18 cellular contexts compared by ENCODE assay signal in genomic region chr5:157166494-157167218, GRCh38. TPM values are rescaled to one million over a fixed set of nuclear protein-coding genes. Genes with fewer than 3 reads are reported as not detected.
DNase-seq lines count a peak whose midpoint lies in the region; ATAC-seq, FAIRE-seq and TF ChIP-seq lines count a peak whose summit lies in the region.
"Had no signal": no experiment of that assay in that cellular context is flagged by ENCODE, and none has a peak within 500 bp of the region (broad histone marks: within the 10 kb centered on the region; RNA-seq: fewer than 3 reads in every experiment).

No MANE protein-coding gene starts in this region.

- ATAC-seq in T-helper 17 cell (peak; percentile 51), upper lobe of right lung (no peak)
- peak; percentile 35 for ATAC-seq in activated naive CD8-positive, alpha-beta T cell treated with anti-CD3 and anti-CD28 coated beads, Interleukin-2, amount 50 U/mL, for 24 hours
- ATAC-seq in stimulated activated naive B cell treated with anti-CD40 and anti-IgM and Interleukin-4, amounts not matched to agents 10 μg/mL and 1 μg/mL and 100 μg/mL, for 72 hours (replicated peaks): no peak
- ATAC-seq: heart right ventricle, left ventricle myocardium superior, PC-3 had no signal

- H3K4me1 ChIP-seq in upper lobe of right lung: no peaks in the 10 kb centered on the region
- H3K4me1 ChIP-seq: heart right ventricle had no signal

- peak; percentile 38 for DNase-seq in activated naive CD4-positive, alpha-beta T cell treated with anti-CD3 and anti-CD28 coated beads for 36 hours
- DNase-seq in activated naive CD4-positive, alpha-beta T cell treated with Interleukin-2 at 50 U/mL for 16 hours: no peak
- DNase-seq in T-helper 17 cell (no peak), hypothalamus (lab: John Stamatoyannopoulos, UW) (no peak), GM12892 (ENCODE audit: insufficient read length) (no peak), upper lobe of right lung (no peak)
- no peak for DNase-seq in activated naive CD8-positive, alpha-beta T cell treated with anti-CD3 and anti-CD28 coated beads, Interleukin-2, amount 50 U/mL, for 24 hours
- DNase-seq in stimulated activated naive B cell treated with anti-CD40 and anti-IgM and Interleukin-4, amounts not matched to agents 10 μg/mL and 1 μg/mL and 100 μg/mL, for 72 hours: no peak
- DNase-seq: heart right ventricle, KBM-7, left ventricle myocardium superior, NCI-H187, NCI-H774, PC-3 had no signal

- H3K9me3 Mint-ChIP-seq in activated naive CD4-positive, alpha-beta T cell treated with anti-CD3 and anti-CD28 coated beads for 36 hours: peaks cover 4% of the 10 kb centered on the region
- peaks cover 6% of the 10 kb centered on the region for H3K9me3 Mint-ChIP-seq in activated naive CD8-positive, alpha-beta T cell treated with anti-CD3 and anti-CD28 coated beads, Interleukin-2, amount 50 U/mL, for 24 hours
- H3K9me3 Mint-ChIP-seq in stimulated activated naive B cell treated with anti-CD40 and anti-IgM and Interleukin-4, amounts not matched to agents 10 μg/mL and 1 μg/mL and 100 μg/mL, for 72 hours: peaks cover 9 to 11% of the 10 kb centered on the region in 2 donors

- peaks cover 78% of the 10 kb centered on the region for H3K4me1 Mint-ChIP-seq in activated naive CD4-positive, alpha-beta T cell treated with anti-CD3 and anti-CD28 coated beads for 36 hours (ENCODE audit: low read depth)
- peaks cover 36% of the 10 kb centered on the region for H3K4me1 Mint-ChIP-seq in T-helper 17 cell
- peaks cover 78% of the 10 kb centered on the region for H3K4me1 Mint-ChIP-seq in activated naive CD8-positive, alpha-beta T cell treated with anti-CD3 and anti-CD28 coated beads, Interleukin-2, amount 50 U/mL, for 24 hours
- H3K4me1 Mint-ChIP-seq in stimulated activated naive B cell treated with anti-CD40 and anti-IgM and Interleukin-4, amounts not matched to agents 10 μg/mL and 1 μg/mL and 100 μg/mL, for 72 hours: peaks cover 24 to 28% of the 10 kb centered on the region in 2 donors

- TF ChIP-seq POLR2A in GM12892 (IDR thresholded peaks at IDR 0.05; ENCODE audit: low read depth, low read length): no peak

- intact Hi-C loops in activated naive CD4-positive, alpha-beta T cell treated with anti-CD3 and anti-CD28 coated beads for 36 hours (cut with micrococcal nuclease): loop anchor here (1.0 kb wide), 3 partner anchors 7 to 246 kb away; no protein-coding TSS in a partner anchor
- intact Hi-C loops in upper lobe of right lung (cut with DNase I): no loop called here

- peaks cover 14% of the 10 kb centered on the region for H3K36me3 Mint-ChIP-seq in activated naive CD4-positive, alpha-beta T cell treated with anti-CD3 and anti-CD28 coated beads for 36 hours (ENCODE audit: low read depth)
- no peaks in the 10 kb centered on the region for H3K36me3 Mint-ChIP-seq in T-helper 17 cell (ENCODE audit: low read depth)
- H3K36me3 Mint-ChIP-seq in activated naive CD8-positive, alpha-beta T cell treated with anti-CD3 and anti-CD28 coated beads, Interleukin-2, amount 50 U/mL, for 24 hours (ENCODE audit: low read depth): peaks cover 15% of the 10 kb centered on the region
- H3K36me3 Mint-ChIP-seq in stimulated activated naive B cell treated with anti-CD40 and anti-IgM and Interleukin-4, amounts not matched to agents 10 μg/mL and 1 μg/mL and 100 μg/mL, for 72 hours: peaks cover 8 to 12% of the 10 kb centered on the region in 2 donors

- CTCF ChIA-PET in activated naive CD4-positive, alpha-beta T cell treated with anti-CD3 and anti-CD28 coated beads for 36 hours (lab: Charles Lee): interaction anchor here (1.1 to 2.5 kb wide), 5 partner anchors 12 to 20 kb away, joined by 5 to 11 read pairs (median 5); no protein-coding TSS in a partner anchor

- H3K4me3 ChIP-seq in upper lobe of right lung: no peak overlapping the region
- H3K4me3 ChIP-seq: heart right ventricle, SJSA1 had no signal

- no peaks in the 10 kb centered on the region for H3K36me3 ChIP-seq in upper lobe of right lung
- H3K36me3 ChIP-seq: heart right ventricle, SJSA1 had no signal

- no peaks in the 10 kb centered on the region for H3K27me3 ChIP-seq in upper lobe of right lung
- H3K27me3 ChIP-seq: SJSA1 had no signal

- H3K27me3 Mint-ChIP-seq in activated naive CD4-positive, alpha-beta T cell treated with anti-CD3 and anti-CD28 coated beads for 36 hours (ENCODE audit: low read depth): no peaks in the 10 kb centered on the region
- H3K27me3 Mint-ChIP-seq in T-helper 17 cell: no peaks in the 10 kb centered on the region
- H3K27me3 Mint-ChIP-seq in activated naive CD8-positive, alpha-beta T cell treated with anti-CD3 and anti-CD28 coated beads, Interleukin-2, amount 50 U/mL, for 24 hours: no peaks in the 10 kb centered on the region
- H3K27me3 Mint-ChIP-seq in stimulated activated naive B cell treated with anti-CD40 and anti-IgM and Interleukin-4, amounts not matched to agents 10 μg/mL and 1 μg/mL and 100 μg/mL, for 72 hours: no peaks in the 10 kb centered on the region

- H3K9me3 ChIP-seq in T-helper 17 cell (ENCODE audit: control insufficient read depth, low read length, poor library complexity, severe bottlenecking) (no peaks in the 10 kb centered on the region), upper lobe of right lung (no peaks in the 10 kb centered on the region)
- H3K9me3 ChIP-seq: heart right ventricle, SJSA1 had no signal

- no peak for FAIRE-seq in GM12892 (lab: Jason Lieb, UNC)
- FAIRE-seq: endometrium had no signal

- H3K4me3 Mint-ChIP-seq in activated naive CD4-positive, alpha-beta T cell treated with anti-CD3 and anti-CD28 coated beads for 36 hours: peak overlapping the region; percentile 64
- no peak overlapping the region for H3K4me3 Mint-ChIP-seq in T-helper 17 cell
- H3K4me3 Mint-ChIP-seq in activated naive CD8-positive, alpha-beta T cell treated with anti-CD3 and anti-CD28 coated beads, Interleukin-2, amount 50 U/mL, for 24 hours: peak overlapping the region; percentile 71
- no peak overlapping the region for H3K4me3 Mint-ChIP-seq in stimulated activated naive B cell treated with anti-CD40 and anti-IgM and Interleukin-4, amounts not matched to agents 10 μg/mL and 1 μg/mL and 100 μg/mL, for 72 hours

- TF ChIP-seq CTCF in upper lobe of right lung (IDR thresholded peaks at IDR 0.05): no peak

- peak overlapping the region; percentile 100 for H3K27ac Mint-ChIP-seq in activated naive CD4-positive, alpha-beta T cell treated with anti-CD3 and anti-CD28 coated beads for 36 hours
- H3K27ac Mint-ChIP-seq in T-helper 17 cell: peak overlapping the region; percentile 93
- H3K27ac Mint-ChIP-seq in activated naive CD8-positive, alpha-beta T cell treated with anti-CD3 and anti-CD28 coated beads, Interleukin-2, amount 50 U/mL, for 24 hours: peak overlapping the region; percentile 89
- peak overlapping the region; percentile 56 for H3K27ac Mint-ChIP-seq in stimulated activated naive B cell treated with anti-CD40 and anti-IgM and Interleukin-4, amounts not matched to agents 10 μg/mL and 1 μg/mL and 100 μg/mL, for 72 hours

- no peak overlapping the region for H3K27ac ChIP-seq in upper lobe of right lung
- H3K27ac ChIP-seq: heart right ventricle had no signal

RNA-seq across cellular contexts. Expression of gene GARIN3, which starts 0.6 kb away (rescaled TPM):
- 1 to 10 TPM; 3.6 to 3.8 TPM for total RNA-seq in activated naive CD4-positive, alpha-beta T cell treated with anti-CD3 and anti-CD28 coated beads for 36 hours
- not detected for total RNA-seq in T-helper 17 cell
- not detected for polyA plus RNA-seq in GM12892 (2012; ENCODE audit: missing spikeins)
- not detected for total RNA-seq in upper lobe of right lung
- total RNA-seq: heart right ventricle, left ventricle myocardium superior, mononuclear cell, PC-3, SJSA1 had no signal
- polyA plus RNA-seq: heart right ventricle, thymus had no signal

RNA-seq across cellular contexts. Expression of gene ITK, which starts 14.0 kb away (rescaled TPM):
- total RNA-seq in activated naive CD4-positive, alpha-beta T cell treated with anti-CD3 and anti-CD28 coated beads for 36 hours: 100 to 1,000 TPM; 340 TPM
- total RNA-seq in T-helper 17 cell (100 to 1,000 TPM; 235 to 319 TPM), upper lobe of right lung (8.1 TPM)
- polyA plus RNA-seq in GM12892 (2012; ENCODE audit: missing spikeins): 1.6 TPM
- total RNA-seq: SJSA1 had no signal

RNA-seq across cellular contexts. Expression of gene MED7, which starts 24.0 kb away (rescaled TPM):
- total RNA-seq in activated naive CD4-positive, alpha-beta T cell treated with anti-CD3 and anti-CD28 coated beads for 36 hours: 10 to 100 TPM; 21.0 to 21.2 TPM
- total RNA-seq in T-helper 17 cell: 1 to 10 TPM; 6.3 to 7.8 TPM
- polyA plus RNA-seq in GM12892 (2012; ENCODE audit: missing spikeins): 16.6 TPM
- total RNA-seq in upper lobe of right lung: 10.4 TPM

RNA-seq across cellular contexts. Expression of gene HAVCR2, which starts 57.8 kb away (rescaled TPM):
- total RNA-seq in activated naive CD4-positive, alpha-beta T cell treated with anti-CD3 and anti-CD28 coated beads for 36 hours: 10 to 100 TPM; 10.2 to 10.4 TPM
- total RNA-seq in T-helper 17 cell (1 to 10 TPM; 2.3 to 2.7 TPM), upper lobe of right lung (30.7 TPM)
- 3.7 TPM for polyA plus RNA-seq in GM12892 (2012; ENCODE audit: missing spikeins)

Comparison
In these comparisons a context has a peak if more than half of its experiments do, and no peak if none do; other contexts are left out.
1. H3K4me3 Mint-ChIP-seq: peak in activated naive CD4-positive, alpha-beta T cell treated with anti-CD3 and anti-CD28 coated beads for 36 hours (single experiment) and activated naive CD8-positive, alpha-beta T cell treated with anti-CD3 and anti-CD28 coated beads, Interleukin-2, amount 50 U/mL, for 24 hours (single experiment); none in T-helper 17 cell (single experiment) and stimulated activated naive B cell treated with anti-CD40 and anti-IgM and Interleukin-4, amounts not matched to agents 10 μg/mL and 1 μg/mL and 100 μg/mL, for 72 hours (0 of 2).
2. ATAC-seq: peak in T-helper 17 cell (single experiment) and activated naive CD8-positive, alpha-beta T cell treated with anti-CD3 and anti-CD28 coated beads, Interleukin-2, amount 50 U/mL, for 24 hours (single experiment); none in stimulated activated naive B cell treated with anti-CD40 and anti-IgM and Interleukin-4, amounts not matched to agents 10 μg/mL and 1 μg/mL and 100 μg/mL, for 72 hours (0 of 2) and upper lobe of right lung (single experiment).
3. RNA of gene ITK, which starts 14.0 kb away (total RNA-seq): 340 TPM in activated naive CD4-positive, alpha-beta T cell treated with anti-CD3 and anti-CD28 coated beads for 36 hours and 235 to 319 TPM in T-helper 17 cell; 8.1 TPM in upper lobe of right lung (single experiment); every median in the first group is over 10 times any median in the second.
4. Peak in every context shown above with its lines, with median percentiles within 50 percentile points of each other: H3K27ac Mint-ChIP-seq.